ENCODE assay signal across 21 cellular contexts in the genomic region with DNA sequence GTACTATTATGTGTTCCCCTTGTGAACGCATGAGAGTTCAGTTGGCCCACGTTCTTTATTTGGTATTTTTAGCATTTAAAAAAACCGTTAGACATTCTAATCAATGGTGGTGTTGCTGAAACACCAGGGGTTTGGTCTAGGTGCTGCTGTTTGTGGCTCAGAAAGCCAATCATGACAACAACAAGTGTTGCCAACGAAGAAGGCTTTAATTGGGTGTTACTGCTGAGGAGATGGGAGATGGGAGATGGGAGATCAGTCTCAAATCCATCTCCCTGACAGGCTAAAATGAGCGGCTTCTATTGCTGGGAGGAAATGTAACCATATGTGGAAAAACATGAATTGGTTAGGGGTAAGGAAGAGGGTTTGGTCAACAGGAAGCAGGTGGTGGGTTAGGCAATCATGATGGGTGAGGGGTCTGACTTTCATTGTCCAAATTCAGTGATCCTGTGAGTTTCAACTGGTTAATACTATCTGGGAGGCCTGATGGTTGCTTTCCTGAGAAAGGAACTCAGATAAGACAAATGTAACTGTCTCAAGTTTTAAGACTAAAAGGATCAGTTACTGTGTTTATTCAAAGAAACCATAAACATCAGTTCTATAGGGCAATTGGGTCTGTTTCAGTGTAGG.
"Had no signal": no experiment of that assay in that cellular context is flagged by ENCODE, and none has a peak within 500 bp of the region (broad histone marks: within the 10 kb centered on the region; RNA-seq: fewer than 3 reads in every experiment).

No MANE protein-coding gene starts in this region.

- H2AFZ ChIP-seq: neural progenitor cell had no signal

- H3K27ac Mint-ChIP-seq: activated CD4-positive, alpha-beta T cell treated with anti-CD3 and anti-CD28 coated beads for 36 hours; activated naive CD8-positive, alpha-beta T cell; neural progenitor cell; stimulated activated naive CD8-positive, alpha-beta T cell treated with anti-CD3 and anti-CD28 coated beads, Interleukin-15, amount 100 ng/mL, for 72 hours; T-helper 2 cell treated with Interferon-gamma antibody and Interleukin-4, amounts not matched to agents 5 μg/mL and 100 μg/mL, for 36 hours had no signal

- H3K9ac ChIP-seq: neural progenitor cell had no signal

- H3K27ac ChIP-seq: esophagus squamous epithelium, left ventricle myocardium inferior, neural progenitor cell, prostate gland, right atrium auricular region, skin epidermis, suprapubic skin, transverse colon, vagina had no signal

- H3K27me3 Mint-ChIP-seq: activated CD4-positive, alpha-beta T cell treated with anti-CD3 and anti-CD28 coated beads for 36 hours; activated naive CD8-positive, alpha-beta T cell; stimulated activated naive CD8-positive, alpha-beta T cell treated with anti-CD3 and anti-CD28 coated beads, Interleukin-15, amount 100 ng/mL, for 72 hours had no signal

- H3K4me3 Mint-ChIP-seq: activated CD4-positive, alpha-beta T cell treated with anti-CD3 and anti-CD28 coated beads for 36 hours; activated naive CD8-positive, alpha-beta T cell; neural progenitor cell; stimulated activated naive CD8-positive, alpha-beta T cell treated with anti-CD3 and anti-CD28 coated beads, Interleukin-15, amount 100 ng/mL, for 72 hours; T-helper 2 cell treated with Interferon-gamma antibody and Interleukin-4, amounts not matched to agents 5 μg/mL and 100 μg/mL, for 36 hours had no signal

- H3K36me3 ChIP-seq: prostate gland had no signal

- H3K27me3 ChIP-seq: esophagus squamous epithelium, neural progenitor cell, right atrium auricular region, suprapubic skin, transverse colon, vagina had no signal

- H3K4me3 ChIP-seq: esophagus squamous epithelium, left ventricle myocardium inferior, neural progenitor cell, prostate gland, right atrium auricular region, skin epidermis, suprapubic skin, transverse colon, vagina had no signal

- H3K9me3 ChIP-seq: prostate gland, suprapubic skin, vagina had no signal

- DNase-seq: activated CD4-positive, alpha-beta T cell treated with anti-CD3 and anti-CD28 coated beads for 36 hours; activated CD8-positive, alpha-beta memory T cell treated with anti-CD3 and anti-CD28 coated beads for 24 hours; activated CD8-positive, alpha-beta memory T cell treated with anti-CD3 and anti-CD28 coated beads, Interleukin-2, amount 50 U/mL, for 48 hours; activated gamma-delta T cell; activated T-cell treated with anti-CD3 and anti-CD28 coated beads, Interleukin-2, amount 50 U/mL, for 48 hours; effector CD4-positive, alpha-beta T cell; esophagus squamous epithelium; immature natural killer cell; kidney glomerular epithelial cell; left ventricle myocardium inferior; stimulated activated CD4-positive, alpha-beta T cell treated with anti-CD3 and anti-CD28 coated beads, Interleukin-2, amount 100 ng/mL, for 48 hours; stimulated activated naive CD8-positive, alpha-beta T cell treated with anti-CD3 and anti-CD28 coated beads, Interleukin-15, amount 100 ng/mL, for 72 hours; transverse colon had no signal

- H3K4me2 ChIP-seq: neural progenitor cell had no signal

- H3K4me1 ChIP-seq: prostate gland had no signal
